ENCODE assay signal across 18 cellular contexts in the genomic region with DNA sequence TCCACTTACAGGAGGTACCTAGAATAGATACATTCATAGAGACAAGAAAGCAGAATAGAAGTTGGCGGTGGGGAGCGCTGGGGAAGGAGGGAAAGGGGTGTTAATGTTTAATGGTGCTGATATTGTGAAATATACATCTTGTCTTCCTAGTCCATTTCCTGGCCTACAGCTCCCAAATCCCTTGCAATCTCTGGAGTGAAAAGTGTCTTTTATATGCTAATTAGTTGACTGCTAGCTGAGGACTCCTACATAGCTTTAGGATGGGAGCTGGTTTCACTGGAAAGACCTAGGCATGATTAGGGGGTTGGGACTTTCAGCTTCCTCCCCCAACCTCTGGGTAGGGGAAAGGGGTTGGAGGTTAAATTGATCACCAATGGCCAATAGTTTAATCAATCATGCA.
"Had no signal": no experiment of that assay in that cellular context is flagged by ENCODE, and none has a peak within 500 bp of the region (broad histone marks: within the 10 kb centered on the region; RNA-seq: fewer than 3 reads in every experiment).

No MANE protein-coding gene starts in this region.

- DNase-seq: cortex of kidney; effector memory CD4-positive, alpha-beta T cell; gastrocnemius medialis; islet precursor cell; left ventricle myocardium inferior; lower lobe of right lung; midbrain; naive B cell; psoas muscle; spleen; stimulated activated CD4-positive, alpha-beta T cell treated with anti-CD3 and anti-CD28 coated beads, Interleukin-4, amount 100 ng/mL, for 4 hours; stimulated activated naive B cell treated with anti-CD40 and anti-IgM and Interleukin-4, amounts not matched to agents 10 μg/mL and 1 μg/mL and 100 μg/mL, for 72 hours; testis; upper lobe of right lung had no signal

- H3K36me3 ChIP-seq: esophagus muscularis mucosa, gastrocnemius medialis, left ventricle myocardium inferior, lower lobe of right lung, spleen, tibial nerve, upper lobe of right lung, vagina had no signal

- H3K4me1 ChIP-seq: esophagus muscularis mucosa, gastrocnemius medialis, left ventricle myocardium inferior, lower lobe of right lung, psoas muscle, spleen, testis, tibial nerve, upper lobe of right lung, vagina had no signal

- H3K4me3 ChIP-seq: esophagus muscularis mucosa, gastrocnemius medialis, left ventricle myocardium inferior, lower lobe of right lung, psoas muscle, spleen, testis, tibial nerve, upper lobe of right lung, vagina had no signal

- H3K27ac ChIP-seq: esophagus muscularis mucosa, gastrocnemius medialis, left ventricle myocardium inferior, lower lobe of right lung, psoas muscle, spleen, testis, tibial nerve, upper lobe of right lung, vagina had no signal

- H3K27me3 ChIP-seq: esophagus muscularis mucosa, gastrocnemius medialis, spleen, testis, tibial nerve, upper lobe of right lung, vagina had no signal

- ATAC-seq: gastrocnemius medialis, lower lobe of right lung, psoas muscle, sciatic nerve, upper lobe of right lung had no signal

- H3K9me3 ChIP-seq: esophagus muscularis mucosa, gastrocnemius medialis, left ventricle myocardium inferior, lower lobe of right lung, psoas muscle, spleen, testis, tibial nerve, upper lobe of right lung, vagina had no signal
